8 cellular contexts compared by ENCODE assay signal in the genomic region with DNA sequence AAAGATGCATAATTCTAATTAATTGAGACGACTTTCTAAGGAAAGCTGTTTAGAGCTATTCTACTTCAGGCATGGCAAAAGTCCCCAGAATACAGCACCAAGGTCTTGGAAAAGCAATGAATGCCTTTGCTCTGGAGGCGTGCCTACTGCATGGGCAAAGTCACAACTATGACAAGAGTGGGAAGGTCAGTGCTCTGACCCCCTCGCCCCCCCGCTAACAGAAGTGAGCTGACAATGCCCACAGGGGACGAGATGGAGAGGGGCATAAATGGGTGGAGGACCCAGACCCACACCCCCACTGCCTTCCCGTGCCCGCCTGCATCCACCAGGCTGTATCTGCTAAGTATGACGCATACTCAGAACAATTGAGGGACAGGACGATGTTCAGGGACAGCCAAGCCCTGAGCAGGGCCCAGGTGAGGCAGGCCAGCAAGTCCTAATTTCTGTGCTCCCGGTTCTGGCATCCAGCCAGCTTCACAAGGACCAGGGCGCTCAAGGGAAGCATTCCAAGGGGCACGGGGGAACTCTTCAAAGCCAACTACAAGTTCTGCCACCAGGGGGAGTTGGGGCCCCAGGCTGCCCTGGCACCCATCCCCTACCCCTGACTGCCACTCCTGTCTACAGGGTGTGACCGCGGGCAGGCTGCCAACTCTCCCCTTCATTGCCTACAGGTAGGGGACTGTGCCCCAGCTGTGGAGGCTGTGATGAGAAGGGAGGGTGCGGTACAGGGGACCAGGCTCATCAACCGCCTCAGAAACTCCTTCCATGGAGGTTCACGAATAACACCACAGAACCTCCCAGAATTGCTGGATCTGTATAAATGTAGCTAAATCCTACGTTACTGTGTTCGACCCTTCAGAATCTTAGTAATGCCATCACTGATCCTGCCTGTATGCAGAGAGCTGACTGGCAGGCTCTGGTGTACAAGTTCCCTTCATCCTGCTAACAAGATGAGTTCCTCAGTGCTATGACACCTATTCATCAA. TPM values are rescaled to one million over a fixed set of nuclear protein-coding genes. Genes with fewer than 3 reads are reported as not detected.
DNase-seq lines count a peak whose midpoint lies in the region; ATAC-seq and TF ChIP-seq lines count a peak whose summit lies in the region.

No MANE protein-coding gene starts in this region.

- H2AK5ac ChIP-seq in mesenchymal stem cell (ENCODE audit: low read length, severe bottlenecking), result no peak overlapping the region

- 81% methylated on average over 17 of the region's 19 CpGs for WGBS in mesenchymal stem cell

- no peak overlapping the region for H3K4me3 Mint-ChIP-seq in chondrocyte (ENCODE audit: unreplicated experiment)

- H2BK120ac ChIP-seq in mesenchymal stem cell (ENCODE audit: low read depth, low read length), result no peak overlapping the region

- no peak overlapping the region for H3K9ac ChIP-seq in mesenchymal stem cell (ENCODE audit: low read length)

- peaks cover 19% of the 10 kb centered on the region for H3K4me1 Mint-ChIP-seq in chondrocyte (ENCODE audit: low read depth)

- peak overlapping the region in 1 of 2 experiments; percentile 23 for H2BK12ac ChIP-seq in mesenchymal stem cell (ENCODE audit: low read length in 2 of 2)

- no peak overlapping the region for H3K4ac ChIP-seq in mesenchymal stem cell (ENCODE audit: low read depth in 1 of 2, low read length in 2 of 2)

- peak overlapping the region in 1 of 2 experiments; percentile 89 for H3K14ac ChIP-seq in mesenchymal stem cell (ENCODE audit: low read length in 2 of 2)

- peaks cover 6% of the 10 kb centered on the region for H3K36me3 Mint-ChIP-seq in chondrocyte (ENCODE audit: low read depth)

- H3K9me3 ChIP-seq in mesenchymal stem cell (ENCODE audit: control insufficient read depth, low read length), result no peaks in the 10 kb centered on the region

- in situ Hi-C loops in GM13977 (cut with MboI; ENCODE audit: low pct_unique_long_range_greater_than_20kb, low sequenced_read_pairs, unreplicated experiment), result no loop called here

- H3K9me3 Mint-ChIP-seq in chondrocyte (ENCODE audit: low read depth), result no peaks in the 10 kb centered on the region

- H4K91ac ChIP-seq in mesenchymal stem cell (ENCODE audit: low read length), result no peak overlapping the region

- H3K4me1 ChIP-seq in mesenchymal stem cell (ENCODE audit: control insufficient read depth, insufficient read depth, low read depth, low read length), result peaks cover 19% of the 10 kb centered on the region

- H3K27ac Mint-ChIP-seq in chondrocyte (ENCODE audit: unreplicated experiment), result no peak overlapping the region

- no peak overlapping the region for H2BK15ac ChIP-seq in mesenchymal stem cell (ENCODE audit: low read depth, poor library complexity, severe bottlenecking)

- ATAC-seq in HG02678 (IDR thresholded peaks at IDR 0.05; ENCODE audit: unreplicated experiment), result no peak

- no peak overlapping the region for H3K18ac ChIP-seq in mesenchymal stem cell (ENCODE audit: low read depth in 1 of 2, low read length in 2 of 2)

- H3K27me3 Mint-ChIP-seq in chondrocyte (ENCODE audit: low read depth), result no peaks in the 10 kb centered on the region

- H4K8ac ChIP-seq in mesenchymal stem cell (ENCODE audit: low read length), result peak overlapping the region; percentile 22

- no peak overlapping the region for H2AFZ ChIP-seq in mesenchymal stem cell (ENCODE audit: low read depth, low read length)

- DNase-seq in A172 (ENCODE audit: low spot score) (peak; percentile 67), GM13977 (ENCODE audit: low spot score) (peak; percentile 70), NCI-H345 (lab: John Stamatoyannopoulos, UW) (peak; percentile 87), chondrocyte (ENCODE audit: low spot score) (peak; percentile 93), mesenchymal stem cell (peak; percentile 60)
- peak; percentile 58 for DNase-seq in activated CD4-positive, alpha-beta T cell treated with anti-CD3 and anti-CD28 coated beads for 1 hour
- DNase-seq in stimulated activated CD8-positive, alpha-beta memory T cell treated with anti-CD3 and anti-CD28 coated beads, Interleukin-7, amount 100 ng/mL, for 4 hours (ENCODE audit: low read depth in 2 of 2), result peak; percentile 40 to 54

- no peak overlapping the region for H3K23ac ChIP-seq in mesenchymal stem cell (ENCODE audit: low read length in 2 of 2)

- H3K27me3 ChIP-seq in mesenchymal stem cell (ENCODE audit: control insufficient read depth in 1 of 2, insufficient read depth in 1 of 2, low read length in 2 of 2), result no peaks in the 10 kb centered on the region

- no peak overlapping the region for H3K4me3 ChIP-seq in mesenchymal stem cell (ENCODE audit: insufficient read depth in 1 of 2, low read depth in 1 of 2, low read length in 2 of 2)

- H2BK5ac ChIP-seq in mesenchymal stem cell (ENCODE audit: low read depth, low read length, poor library complexity, severe bottlenecking), result no peak overlapping the region

- peak; percentile 77 for TF ChIP-seq CTCF in GM13977 (IDR thresholded peaks at IDR 0.05; ENCODE audit: extremely low read depth, insufficient read depth, missing control alignments)
- TF ChIP-seq CTCF in chondrocyte (IDR thresholded peaks at IDR 0.05), result peak; percentile 85

- no peak overlapping the region for H3K4me2 ChIP-seq in mesenchymal stem cell (ENCODE audit: low read length, poor library complexity, severe bottlenecking)

- H3K27ac ChIP-seq in mesenchymal stem cell (ENCODE audit: low read length, poor library complexity, severe bottlenecking), result no peak overlapping the region

- H3K36me3 ChIP-seq in mesenchymal stem cell (ENCODE audit: control insufficient read depth in 1 of 2, insufficient read depth in 2 of 2, low read depth in 1 of 2, low read length in 2 of 2), result peaks cover 37 to 60% of the 10 kb centered on the region in 2 experiments

- H3K79me1 ChIP-seq in mesenchymal stem cell (replicated peaks; ENCODE audit: low read length, poor library complexity, severe bottlenecking), result peaks cover 31% of the 10 kb centered on the region

RNA-seq across cellular contexts. Expression of a gene that starts 20.8 kb away (rescaled TPM):
- total RNA-seq in A172 (2014; rRNA removed; shearing (Covaris generic)), result 7.3 TPM in 2 replicates
- 32.0 to 39.6 TPM (median 35.4 TPM) in 3 replicates for total RNA-seq in chondrocyte
- 43.1 TPM for polyA plus RNA-seq in mesenchymal stem cell (2013, experiment 1 of 2)
- 41.6 TPM for polyA plus RNA-seq in mesenchymal stem cell (2013, experiment 2 of 2)

RNA-seq across cellular contexts. Expression of a gene that starts 34.8 kb away (rescaled TPM):
- total RNA-seq in A172 (2014; rRNA removed; shearing (Covaris generic)), result not detected in 2 replicates
- not detected in 3 replicates for total RNA-seq in chondrocyte
- not detected for polyA plus RNA-seq in mesenchymal stem cell (2013, experiment 1 of 2)
- polyA plus RNA-seq in mesenchymal stem cell (2013, experiment 2 of 2), result not detected

RNA-seq across cellular contexts. Expression of a gene that starts 39.6 kb away (rescaled TPM):
- 144 TPM in 2 replicates for total RNA-seq in A172 (2014; rRNA removed; shearing (Covaris generic))
- total RNA-seq in chondrocyte, result 52.6 to 65.4 TPM (median 61.1 TPM) in 3 replicates
- polyA plus RNA-seq in mesenchymal stem cell (2013, experiment 1 of 2), result 156 TPM
- polyA plus RNA-seq in mesenchymal stem cell (2013, experiment 2 of 2), result 156 TPM

RNA-seq across cellular contexts. Expression of a gene that starts 45.2 kb away (rescaled TPM):
- total RNA-seq in A172 (2014; rRNA removed; shearing (Covaris generic)), result 39.3 and 43.7 TPM in 2 replicates
- 52.4 to 55.5 TPM (median 52.7 TPM) in 3 replicates for total RNA-seq in chondrocyte
- polyA plus RNA-seq in mesenchymal stem cell (2013, experiment 1 of 2), result 73.8 TPM
- polyA plus RNA-seq in mesenchymal stem cell (2013, experiment 2 of 2), result 69.6 TPM

RNA-seq across cellular contexts. Expression of a gene that starts 48.1 kb away (rescaled TPM):
- not detected in 2 replicates for total RNA-seq in A172 (2014; rRNA removed; shearing (Covaris generic))
- not detected in 3 replicates for total RNA-seq in chondrocyte
- polyA plus RNA-seq in mesenchymal stem cell (2013, experiment 1 of 2), result not detected
- not detected for polyA plus RNA-seq in mesenchymal stem cell (2013, experiment 2 of 2)
